14 cellular contexts compared by ENCODE assay signal in the genomic region with DNA sequence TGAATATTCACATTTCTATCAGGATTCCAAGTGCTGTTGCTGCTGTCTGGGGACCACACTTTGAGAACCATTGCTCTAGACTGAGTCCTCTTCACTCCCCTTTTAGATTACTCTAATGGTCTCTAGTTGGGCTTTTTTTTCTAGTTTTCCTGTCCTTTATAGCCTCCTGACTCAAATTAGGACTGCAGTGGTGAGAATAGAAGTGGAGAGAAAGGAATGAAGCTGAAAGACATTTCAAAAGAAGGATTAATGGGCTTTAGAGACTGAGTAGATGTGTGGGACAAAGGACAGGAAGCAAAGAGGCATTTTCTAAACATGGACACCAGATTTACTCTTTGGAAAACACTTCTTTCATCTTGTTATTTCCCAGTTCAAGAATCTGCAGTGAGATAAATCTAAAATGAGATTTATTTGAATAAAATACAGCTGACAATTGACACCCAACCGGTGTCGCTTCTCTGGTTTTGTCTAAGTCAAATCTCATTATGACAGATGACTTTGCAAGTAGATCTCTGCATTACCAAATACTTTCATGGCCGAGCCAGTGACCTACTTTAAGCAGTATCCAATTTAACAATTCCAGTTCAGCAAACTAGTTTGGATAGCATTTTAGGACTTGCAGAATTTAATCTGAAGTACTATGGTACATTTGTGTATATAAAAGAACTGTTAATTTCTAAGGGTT.
A peak's percentile ranks its signal among the peaks of the same experiment; 100 is the strongest.
DNase-seq lines count a peak whose midpoint lies in the region; ATAC-seq and TF ChIP-seq lines count a peak whose summit lies in the region.
"Had no signal": no experiment of that assay in that cellular context is flagged by ENCODE, and none has a peak within 500 bp of the region (broad histone marks: within the 10 kb centered on the region; RNA-seq: fewer than 3 reads in every experiment).

No MANE protein-coding gene starts in this region.

- ATAC-seq in natural killer cell treated with Interleukin-12 subunit alpha and Interleukin-12 subunit beta and Interleukin-15 and Interleukin-18, amount 100 ng/mL, for 72 hours: peak in 1 of 2 donors; percentile 75
- ATAC-seq in natural killer cell: no peak
- ATAC-seq in activated T-helper 17 cell treated with anti-CD3 and anti-CD28 coated beads, Interleukin-2, amount 50 U/mL, for 72 hours (replicated peaks): peak; percentile 68
- ATAC-seq in naive B cell (ENCODE audit: low read depth in 2 of 2): no peak

- H3K4me1 Mint-ChIP-seq in natural killer cell treated with Interleukin-12 subunit alpha and Interleukin-12 subunit beta and Interleukin-15 and Interleukin-18, amount 100 ng/mL, for 72 hours (ENCODE audit: low read depth in 2 of 2): peaks cover 21 to 25% of the 10 kb centered on the region in 2 donors
- peaks cover 37 to 47% of the 10 kb centered on the region in 2 donors for H3K4me1 Mint-ChIP-seq in natural killer cell
- H3K4me1 Mint-ChIP-seq in activated T-helper 17 cell treated with anti-CD3 and anti-CD28 coated beads, Interleukin-2, amount 50 U/mL, for 72 hours: peaks cover 29% of the 10 kb centered on the region
- H3K4me1 Mint-ChIP-seq in naive B cell: peaks cover 45 to 79% (median 61%) of the 10 kb centered on the region in 3 donors
- no peaks in the 10 kb centered on the region for H3K4me1 Mint-ChIP-seq in Caco-2 (ENCODE audit: low read depth, unreplicated experiment)

- H4K20me1 ChIP-seq in osteoblast (ENCODE audit: insufficient read depth, low read length): no peaks in the 10 kb centered on the region

- no peak overlapping the region for H3K27ac ChIP-seq in WERI-Rb-1
- H3K27ac ChIP-seq in osteoblast (ENCODE audit: low read depth, low read length): no peak overlapping the region
- H3K27ac ChIP-seq: heart left ventricle had no signal

- peak overlapping the region; percentile 59 for H3K4me3 Mint-ChIP-seq in natural killer cell treated with Interleukin-12 subunit alpha and Interleukin-12 subunit beta and Interleukin-15 and Interleukin-18, amount 100 ng/mL, for 72 hours
- H3K4me3 Mint-ChIP-seq in natural killer cell (no peak overlapping the region), naive B cell (peak overlapping the region in 1 of 8 donors; percentile 3), Caco-2 (ENCODE audit: unreplicated experiment) (no peak overlapping the region)
- H3K4me3 Mint-ChIP-seq in activated T-helper 17 cell treated with anti-CD3 and anti-CD28 coated beads, Interleukin-2, amount 50 U/mL, for 72 hours: peak overlapping the region; percentile 79
- H3K4me3 Mint-ChIP-seq: T-helper 1 cell treated with Interleukin-12 subunit alpha and Interleukin-12 subunit beta and Interleukin-4 antibody, amounts not matched to agents 30 μg/mL and 1 μg/mL, for 36 hours had no signal

- H3K27ac Mint-ChIP-seq in natural killer cell treated with Interleukin-12 subunit alpha and Interleukin-12 subunit beta and Interleukin-15 and Interleukin-18, amount 100 ng/mL, for 72 hours: peak overlapping the region; percentile 72 to 80
- H3K27ac Mint-ChIP-seq in natural killer cell (peak overlapping the region in 1 of 2 donors; percentile 15), naive B cell (peak overlapping the region in 4 of 6 donors; percentile 8 to 84 (median 77)), Caco-2 (ENCODE audit: unreplicated experiment) (no peak overlapping the region)
- H3K27ac Mint-ChIP-seq in activated T-helper 17 cell treated with anti-CD3 and anti-CD28 coated beads, Interleukin-2, amount 50 U/mL, for 72 hours: peak overlapping the region; percentile 93
- H3K27ac Mint-ChIP-seq: T-helper 1 cell treated with Interleukin-12 subunit alpha and Interleukin-12 subunit beta and Interleukin-4 antibody, amounts not matched to agents 30 μg/mL and 1 μg/mL, for 36 hours had no signal

- H3K4me2 ChIP-seq in osteoblast (ENCODE audit: insufficient read depth, low read length): no peak overlapping the region

- no peak overlapping the region for H2AFZ ChIP-seq in osteoblast (ENCODE audit: low read length)

- no peaks in the 10 kb centered on the region for H3K36me3 ChIP-seq in Caco-2 (ENCODE audit: control insufficient read depth, insufficient read depth, low read length)
- H3K36me3 ChIP-seq in WERI-Rb-1: no peaks in the 10 kb centered on the region
- no peaks in the 10 kb centered on the region for H3K36me3 ChIP-seq in osteoblast (ENCODE audit: insufficient read depth, low read length)
- H3K36me3 ChIP-seq: adrenal gland, heart left ventricle had no signal

- H3K27me3 Mint-ChIP-seq in natural killer cell treated with Interleukin-12 subunit alpha and Interleukin-12 subunit beta and Interleukin-15 and Interleukin-18, amount 100 ng/mL, for 72 hours: no peaks in the 10 kb centered on the region
- no peaks in the 10 kb centered on the region for H3K27me3 Mint-ChIP-seq in natural killer cell (ENCODE audit: low read depth in 2 of 2)
- no peaks in the 10 kb centered on the region for H3K27me3 Mint-ChIP-seq in activated T-helper 17 cell treated with anti-CD3 and anti-CD28 coated beads, Interleukin-2, amount 50 U/mL, for 72 hours
- H3K27me3 Mint-ChIP-seq in naive B cell: no peaks in the 10 kb centered on the region
- no peaks in the 10 kb centered on the region for H3K27me3 Mint-ChIP-seq in Caco-2 (ENCODE audit: insufficient read depth, unreplicated experiment)

- no peaks in the 10 kb centered on the region for H3K4me1 ChIP-seq in Caco-2
- H3K4me1 ChIP-seq in osteoblast (ENCODE audit: insufficient read depth, low read length): no peaks in the 10 kb centered on the region

- no peaks in the 10 kb centered on the region for H3K79me2 ChIP-seq in osteoblast (ENCODE audit: insufficient read depth, low read length)

- no TSS peak for BruUV-seq in Caco-2 (replicated peaks; lab: Mats Ljungman, UMichigan)

- CTCF ChIA-PET in Caco-2 (lab: Charles Lee): no interaction called here

- H3K27me3 ChIP-seq in Caco-2 (replicated peaks; ENCODE audit: control insufficient read depth, insufficient read depth, low read length): no peaks in the 10 kb centered on the region
- H3K27me3 ChIP-seq in WERI-Rb-1 (ENCODE audit: insufficient read depth, low read depth, severe bottlenecking): no peaks in the 10 kb centered on the region
- H3K27me3 ChIP-seq in osteoblast (ENCODE audit: insufficient read depth, low read length): no peaks in the 10 kb centered on the region
- H3K27me3 ChIP-seq: adrenal gland, heart left ventricle had no signal

- DNase-seq in natural killer cell treated with Interleukin-12 subunit alpha and Interleukin-12 subunit beta and Interleukin-15 and Interleukin-18, amount 100 ng/mL, for 72 hours (ENCODE audit: low spot score): no peak
- DNase-seq in natural killer cell: no peak
- no peak for DNase-seq in naive B cell
- no peak for DNase-seq in Caco-2
- no peak for DNase-seq in WERI-Rb-1
- no peak for DNase-seq in GM19240 (ENCODE audit: insufficient read length, low spot score)
- no peak for DNase-seq in osteoblast (ENCODE audit: insufficient read length, low spot score, missing footprints)
- DNase-seq: DMS53, heart left ventricle, IMR-90, NCI-H1105 had no signal

- H3K36me3 Mint-ChIP-seq in natural killer cell treated with Interleukin-12 subunit alpha and Interleukin-12 subunit beta and Interleukin-15 and Interleukin-18, amount 100 ng/mL, for 72 hours: no peaks in the 10 kb centered on the region
- H3K36me3 Mint-ChIP-seq in natural killer cell (no peaks in the 10 kb centered on the region), naive B cell (no peaks in the 10 kb centered on the region), Caco-2 (ENCODE audit: insufficient read depth, unreplicated experiment) (no peaks in the 10 kb centered on the region)
- H3K36me3 Mint-ChIP-seq in activated T-helper 17 cell treated with anti-CD3 and anti-CD28 coated beads, Interleukin-2, amount 50 U/mL, for 72 hours (ENCODE audit: low read depth): no peaks in the 10 kb centered on the region

- POLR2A ChIA-PET in Caco-2 (lab: Charles Lee): no interaction called here

- intact Hi-C loops in natural killer cell (cut with micrococcal nuclease) (loop anchor here (10.0 kb wide), 1 partner anchor 47 kb away; no protein-coding TSS in a partner anchor), Caco-2 (cut with micrococcal nuclease; ENCODE audit: unreplicated experiment) (no loop called here)

- no peaks in the 10 kb centered on the region for H3K9me3 Mint-ChIP-seq in natural killer cell treated with Interleukin-12 subunit alpha and Interleukin-12 subunit beta and Interleukin-15 and Interleukin-18, amount 100 ng/mL, for 72 hours
- no peaks in the 10 kb centered on the region for H3K9me3 Mint-ChIP-seq in natural killer cell
- no peaks in the 10 kb centered on the region for H3K9me3 Mint-ChIP-seq in activated T-helper 17 cell treated with anti-CD3 and anti-CD28 coated beads, Interleukin-2, amount 50 U/mL, for 72 hours
- H3K9me3 Mint-ChIP-seq in naive B cell: no peaks in the 10 kb centered on the region
- no peaks in the 10 kb centered on the region for H3K9me3 Mint-ChIP-seq in Caco-2 (ENCODE audit: unreplicated experiment)
- H3K9me3 Mint-ChIP-seq: T-helper 1 cell treated with Interleukin-12 subunit alpha and Interleukin-12 subunit beta and Interleukin-4 antibody, amounts not matched to agents 30 μg/mL and 1 μg/mL, for 36 hours had no signal

- H3K4me3 ChIP-seq in Caco-2 (ENCODE audit: low read depth, low read length): no peak overlapping the region
- H3K4me3 ChIP-seq in WERI-Rb-1 (ENCODE audit: low read depth, low read length): no peak overlapping the region
- H3K4me3 ChIP-seq in osteoblast (ENCODE audit: insufficient read depth, low read length): no peak overlapping the region
- H3K4me3 ChIP-seq: adrenal gland, heart left ventricle had no signal

- H3K9me3 ChIP-seq in Caco-2: no peaks in the 10 kb centered on the region
- no peaks in the 10 kb centered on the region for H3K9me3 ChIP-seq in WERI-Rb-1 (ENCODE audit: severe bottlenecking)
- H3K9me3 ChIP-seq in osteoblast (ENCODE audit: low read depth, low read length): no peaks in the 10 kb centered on the region
- H3K9me3 ChIP-seq: adrenal gland, heart left ventricle had no signal

- no peak for TF ChIP-seq CTCF in natural killer cell (IDR thresholded peaks at IDR 0.05)
- TF ChIP-seq CTCF in Caco-2 (IDR thresholded peaks at IDR 0.05; ENCODE audit: insufficient read depth in 1 of 2, low read depth in 1 of 2, low read length in 1 of 2, severe bottlenecking in 1 of 2, unreplicated experiment in 1 of 2): no peak
- no peak for TF ChIP-seq CTCF in WERI-Rb-1 (IDR thresholded peaks at IDR 0.05; ENCODE audit: low read depth, low read length)
- no peak for TF ChIP-seq CTCF in osteoblast (IDR thresholded peaks at IDR 0.05; ENCODE audit: extremely low read depth, low read depth, low read length)

Comparison
In these comparisons a context has a peak if more than half of its experiments do, and no peak if none do; other contexts are left out.
1. H3K4me3 Mint-ChIP-seq: peak in natural killer cell treated with Interleukin-12 subunit alpha and Interleukin-12 subunit beta and Interleukin-15 and Interleukin-18, amount 100 ng/mL, for 72 hours (single experiment) and activated T-helper 17 cell treated with anti-CD3 and anti-CD28 coated beads, Interleukin-2, amount 50 U/mL, for 72 hours (single experiment); none in natural killer cell (single experiment) and Caco-2 (single experiment).